ENCODE assay signal across 20 cellular contexts in genomic region chr9:97176206-97176605, GRCh38.
DNase-seq lines count a peak whose midpoint lies in the region; ATAC-seq and TF ChIP-seq lines count a peak whose summit lies in the region.
"Had no signal": no experiment of that assay in that cellular context is flagged by ENCODE, and none has a peak within 500 bp of the region (broad histone marks: within the 10 kb centered on the region; RNA-seq: fewer than 3 reads in every experiment).

No MANE protein-coding gene starts in this region.

- no peak overlapping the region for H3K27ac Mint-ChIP-seq in T-helper 17 cell
- H3K27ac Mint-ChIP-seq: neural progenitor cell; T-helper 1 cell treated with Interleukin-12 subunit alpha and Interleukin-12 subunit beta and Interleukin-4 antibody, amounts not matched to agents 30 μg/mL and 1 μg/mL, for 36 hours had no signal

- H3K36me3 ChIP-seq in left ventricle myocardium inferior (no peaks in the 10 kb centered on the region), testis (ENCODE audit: low read depth, missing control alignments) (no peaks in the 10 kb centered on the region)
- H3K36me3 ChIP-seq: gastroesophageal sphincter, neural progenitor cell had no signal

- no peak overlapping the region for H3K27ac ChIP-seq in left ventricle myocardium inferior (replicated peaks)
- no peak overlapping the region for H3K27ac ChIP-seq in testis
- H3K27ac ChIP-seq: gastroesophageal sphincter, neural progenitor cell had no signal

- H3K9me3 ChIP-seq in left ventricle myocardium inferior (replicated peaks): peaks cover 4% of the 10 kb centered on the region
- H3K9me3 ChIP-seq in testis: no peaks in the 10 kb centered on the region
- H3K9me3 ChIP-seq in T-helper 17 cell (ENCODE audit: control insufficient read depth, low read length, poor library complexity, severe bottlenecking): no peaks in the 10 kb centered on the region
- H3K9me3 ChIP-seq: gastroesophageal sphincter had no signal

- H3K27me3 Mint-ChIP-seq in T-helper 17 cell: no peaks in the 10 kb centered on the region

- DNase-seq in left ventricle myocardium superior (no peak), left ventricle myocardium inferior (no peak), NCI-H82 (lab: John Stamatoyannopoulos, UW) (peak; percentile 91), choroid plexus epithelial cell (ENCODE audit: low read depth) (peak; percentile 28), testis (peak; percentile 81), left colon (no peak), T-helper 17 cell (no peak)
- DNase-seq: activated CD4-positive, alpha-beta T cell treated with anti-CD3 and anti-CD28 coated beads for 1 hour; activated CD8-positive, alpha-beta memory T cell treated with anti-CD3 and anti-CD28 coated beads, Interleukin-2, amount 50 U/mL, for 48 hours; activated naive CD4-positive, alpha-beta T cell treated with anti-CD3 and anti-CD28 coated beads, Interleukin-2, amount 50 U/mL, for 16 hours; effector CD8-positive, alpha-beta T cell; mesendoderm; stimulated activated CD4-positive, alpha-beta T cell treated with anti-CD3 and anti-CD28 coated beads, Interleukin-4, amount 100 ng/mL, for 4 hours had no signal

- H3K4me3 ChIP-seq in left ventricle myocardium inferior (no peak overlapping the region), choroid plexus epithelial cell (ENCODE audit: low read depth, low read length) (no peak overlapping the region), testis (no peak overlapping the region)
- H3K4me3 ChIP-seq: gastroesophageal sphincter, neural progenitor cell had no signal

- TF ChIP-seq CTCF in left ventricle myocardium inferior (IDR thresholded peaks at IDR 0.05; ENCODE audit: borderline replicate concordance): no peak
- TF ChIP-seq CTCF in choroid plexus epithelial cell (conservative IDR thresholded peaks at IDR 0.05; ENCODE audit: low read depth, low read length): no peak
- no peak for TF ChIP-seq CTCF in testis (IDR thresholded peaks at IDR 0.05)

- H3K4me1 ChIP-seq in left ventricle myocardium inferior: peaks cover 10% of the 10 kb centered on the region
- H3K4me1 ChIP-seq in testis: no peaks in the 10 kb centered on the region
- H3K4me1 ChIP-seq: gastroesophageal sphincter, neural progenitor cell had no signal

- intact Hi-C loops in left ventricle myocardium superior (cut with micrococcal nuclease) (no loop called here), left ventricle myocardium inferior (cut with micrococcal nuclease) (no loop called here), testis (cut with DNase I; ENCODE audit: low total_unique reads) (no loop called here), left colon (cut with DNase I, micrococcal nuclease) (no loop called here)

- peak; percentile 33 for ATAC-seq in left ventricle myocardium superior
- no peak for ATAC-seq in HG03457 (IDR thresholded peaks at IDR 0.05; ENCODE audit: unreplicated experiment)
- no peak for ATAC-seq in left colon
- no peak for ATAC-seq in T-helper 17 cell
- ATAC-seq: gastroesophageal sphincter, Panc1, sciatic nerve had no signal

- no peaks in the 10 kb centered on the region for H3K36me3 Mint-ChIP-seq in T-helper 17 cell (ENCODE audit: low read depth)
- H3K36me3 Mint-ChIP-seq: brain, neural progenitor cell had no signal

- no peak overlapping the region for H3K4me3 Mint-ChIP-seq in T-helper 17 cell
- H3K4me3 Mint-ChIP-seq: neural progenitor cell; T-helper 1 cell treated with Interleukin-12 subunit alpha and Interleukin-12 subunit beta and Interleukin-4 antibody, amounts not matched to agents 30 μg/mL and 1 μg/mL, for 36 hours had no signal

- 21 to 50% methylated on average over 5 of the region's 5 CpGs for WGBS in testis, 2 donors

- H3K27me3 ChIP-seq in left ventricle myocardium inferior (ENCODE audit: low read depth) (no peaks in the 10 kb centered on the region), testis (no peaks in the 10 kb centered on the region)
- H3K27me3 ChIP-seq: gastroesophageal sphincter, neural progenitor cell had no signal

- H3K4me1 Mint-ChIP-seq in T-helper 17 cell: no peaks in the 10 kb centered on the region
- H3K4me1 Mint-ChIP-seq: neural progenitor cell had no signal

- TF ChIP-seq POLR2A in testis (IDR thresholded peaks at IDR 0.05): no peak

Comparison
In these comparisons a context has a peak if more than half of its experiments do, and no peak if none do; other contexts are left out.
1. DNase-seq: peak in NCI-H82 (single experiment), choroid plexus epithelial cell (single experiment) and testis (single experiment); none in left ventricle myocardium superior (single experiment), left ventricle myocardium inferior (single experiment), left colon (0 of 2) and T-helper 17 cell (0 of 3).